Comparison of ENCODE assay signal across 12 cellular contexts in the genomic region with DNA sequence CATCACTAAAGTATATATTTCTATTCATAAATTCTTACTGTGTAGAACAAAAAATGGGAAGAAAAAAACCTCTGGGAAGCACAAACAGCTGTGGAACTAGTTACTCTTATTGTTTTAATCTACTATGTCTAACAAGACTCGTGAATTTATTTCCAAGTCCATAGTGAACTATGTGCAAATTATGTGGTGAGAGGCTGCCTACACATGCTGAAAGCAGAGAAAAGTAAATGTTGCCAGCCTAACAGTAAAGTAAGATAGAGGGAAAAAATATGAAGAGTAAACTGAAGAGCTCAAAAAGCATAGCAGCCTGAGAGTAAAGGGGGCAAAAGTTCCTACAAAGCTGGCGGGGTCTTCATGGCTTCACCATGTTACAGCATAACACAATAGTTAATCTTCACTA. TPM values are rescaled to one million over a fixed set of nuclear protein-coding genes. Genes with fewer than 3 reads are reported as not detected.
DNase-seq lines count a peak whose midpoint lies in the region; ATAC-seq and TF ChIP-seq lines count a peak whose summit lies in the region.
"Had no signal": no experiment of that assay in that cellular context is flagged by ENCODE, and none has a peak within 500 bp of the region (broad histone marks: within the 10 kb centered on the region; RNA-seq: fewer than 3 reads in every experiment).

No MANE protein-coding gene starts in this region.

- no peaks in the 10 kb centered on the region for H3K9me3 Mint-ChIP-seq in effector memory CD8-positive, alpha-beta T cell
- no peaks in the 10 kb centered on the region for H3K9me3 Mint-ChIP-seq in osteocyte (ENCODE audit: unreplicated experiment)

- H3F3A ChIP-seq in SK-N-SH (replicated peaks; ENCODE audit: insufficient read depth) = no peaks in the 10 kb centered on the region

- no peaks in the 10 kb centered on the region for H3K9me2 ChIP-seq in SK-N-SH

- no peaks in the 10 kb centered on the region for H3K27me3 Mint-ChIP-seq in effector memory CD8-positive, alpha-beta T cell
- H3K27me3 Mint-ChIP-seq in osteocyte (ENCODE audit: unreplicated experiment) = no peaks in the 10 kb centered on the region

- peaks cover 24% of the 10 kb centered on the region for H3K36me3 Mint-ChIP-seq in effector memory CD8-positive, alpha-beta T cell (ENCODE audit: insufficient read depth)
- no peaks in the 10 kb centered on the region for H3K36me3 Mint-ChIP-seq in osteocyte (ENCODE audit: unreplicated experiment)

- H3K9ac ChIP-seq in SK-N-SH (peak overlapping the region; percentile 100; the same call in 1 of the 2 replicates), OCI-LY3 (ENCODE audit: low read length) (no peak overlapping the region)

- CTCF ChIA-PET in SK-N-SH (lab: Yijun Ruan, JAX) = interaction anchor here (1.0 kb wide), 1 partner anchor 10 kb away, joined by 4 read pairs; no protein-coding TSS in a partner anchor

- H3K27ac ChIP-seq in SK-N-SH (ENCODE audit: low read depth in 2 of 2, low read length in 1 of 2) = peak overlapping the region in 1 of 2 experiments; percentile 96; a peak in 2 of 4 replicates
- H3K27ac ChIP-seq in OCI-LY3 (ENCODE audit: low read length) = no peak overlapping the region

- peak overlapping the region; percentile 97 for H3K4me2 ChIP-seq in SK-N-SH
- H3K4me2 ChIP-seq in OCI-LY3 (ENCODE audit: low read length) = peak overlapping the region; percentile 93

- TF ChIP-seq CTCF in SK-N-SH (IDR thresholded peaks at IDR 0.05) (no peak), OCI-LY3 (IDR thresholded peaks at IDR 0.05; ENCODE audit: low read depth, low read length) (no peak), osteocyte (IDR thresholded peaks at IDR 0.05) (no peak)

- H4K20me1 ChIP-seq in SK-N-SH (ENCODE audit: insufficient read depth) (peaks cover 74% of the 10 kb centered on the region), OCI-LY3 (ENCODE audit: insufficient read depth, low read length) (peaks cover 73% of the 10 kb centered on the region)

- H3K27me3 ChIP-seq in SK-N-SH (ENCODE audit: insufficient read depth) = no peaks in the 10 kb centered on the region
- H3K27me3 ChIP-seq in OCI-LY3 (ENCODE audit: low read depth, low read length) = no peaks in the 10 kb centered on the region

- ATAC-seq in SK-N-SH treated with all-trans-retinoic acid at 6 μM for 48 hours (no peak), HG02973 (IDR thresholded peaks at IDR 0.05; ENCODE audit: unreplicated experiment) (no peak)
- ATAC-seq in effector memory CD8-positive, alpha-beta T cell (replicated peaks) = no peak

- H2AFZ ChIP-seq in SK-N-SH (ENCODE audit: low read depth) (no peak overlapping the region), OCI-LY3 (ENCODE audit: low read depth, low read length) (no peak overlapping the region)

- POLR2A ChIA-PET in SK-N-SH (lab: Yijun Ruan, JAX) = interaction anchor here (0.6 kb wide), 1 partner anchor 48 kb away, joined by 3 read pairs; no protein-coding TSS in a partner anchor

- H3K4me3 ChIP-seq in SK-N-SH (ENCODE audit: low read depth in 2 of 2, low read length in 1 of 2) = peak overlapping the region; percentile 9 to 98; a peak in 3 of 4 replicates
- H3K4me3 ChIP-seq in OCI-LY3 (ENCODE audit: low read length) = peak overlapping the region; percentile 100

- H3K4me1 ChIP-seq in SK-N-SH (ENCODE audit: control insufficient read depth in 1 of 2, insufficient read depth in 2 of 2, low read depth in 1 of 2, low read length in 1 of 2) = peaks cover 18 to 23% of the 10 kb centered on the region in 2 experiments; a peak in 3 of 4 replicates
- peaks cover 63% of the 10 kb centered on the region for H3K4me1 ChIP-seq in OCI-LY3 (ENCODE audit: low read length)

- peak overlapping the region; percentile 65 to 88 for H3K4me3 Mint-ChIP-seq in effector memory CD8-positive, alpha-beta T cell
- H3K4me3 Mint-ChIP-seq in osteocyte (ENCODE audit: unreplicated experiment) = peak overlapping the region; percentile 83

- no peak for DNase-seq in SK-N-SH
- no peak for DNase-seq in effector memory CD8-positive, alpha-beta T cell
- DNase-seq in osteocyte (ENCODE audit: extremely low spot score, unreplicated experiment) = no peak
- DNase-seq in HuH-7.5 (ENCODE audit: low spot score) = no peak
- no peak for DNase-seq in anterior cingulate cortex (lab: John Stamatoyannopoulos, UW)
- DNase-seq: 8988T; activated CD4-positive, CD25-positive, alpha-beta regulatory T cell; kidney; NCI-H2171 treated with DMSO at 0.1 percent for 48 hours had no signal

- peaks cover 12 to 21% of the 10 kb centered on the region in 2 experiments for H3K36me3 ChIP-seq in SK-N-SH (replicated peaks in 1 of 2; ENCODE audit: control insufficient read depth in 1 of 2, insufficient read depth in 2 of 2, low read length in 1 of 2)
- peaks cover 17% of the 10 kb centered on the region for H3K36me3 ChIP-seq in OCI-LY3 (replicated peaks; ENCODE audit: low read depth, low read length)

- peaks cover 95% of the 10 kb centered on the region for H3K79me2 ChIP-seq in SK-N-SH (ENCODE audit: insufficient read depth)
- peaks cover 95% of the 10 kb centered on the region for H3K79me2 ChIP-seq in OCI-LY3 (ENCODE audit: low read length)

- peak overlapping the region; percentile 69 to 92 for H3K27ac Mint-ChIP-seq in effector memory CD8-positive, alpha-beta T cell
- H3K27ac Mint-ChIP-seq in osteocyte (ENCODE audit: unreplicated experiment) = peak overlapping the region; percentile 75

- H3K9me3 ChIP-seq in SK-N-SH = no peaks in the 10 kb centered on the region
- H3K9me3 ChIP-seq in OCI-LY3 (ENCODE audit: insufficient read depth, low read length) = no peaks in the 10 kb centered on the region

- no peak for TF ChIP-seq RAD21 in SK-N-SH (IDR thresholded peaks at IDR 0.05; ENCODE audit: low read length)

- 66% methylated on average over 2 of the region's 2 CpGs for whole genome bisulfite sequencing in SK-N-SH (ENCODE audit: low lambda C conversion rate)

- TF ChIP-seq EP300 in SK-N-SH (IDR thresholded peaks at IDR 0.05; ENCODE audit: borderline replicate concordance in 1 of 2, low read depth in 1 of 2, low read length in 1 of 2) = no peak

- H3K4me1 Mint-ChIP-seq in effector memory CD8-positive, alpha-beta T cell (ENCODE audit: low read depth in 2 of 2) = peaks cover 41 to 74% of the 10 kb centered on the region in 2 donors
- peaks cover 61% of the 10 kb centered on the region for H3K4me1 Mint-ChIP-seq in osteocyte (ENCODE audit: unreplicated experiment)

TF ChIP-seq in SK-N-SH, 30 proteins besides CTCF, POLR2A, EP300 and RAD21:
- TF ChIP-seq MEF2A (IDR thresholded peaks at IDR 0.05; ENCODE audit: borderline replicate concordance, low read depth) = no peak
- TF ChIP-seq NFIC (IDR thresholded peaks at IDR 0.05; ENCODE audit: borderline replicate concordance) = no peak
- TF ChIP-seq SMC3 (IDR thresholded peaks at IDR 0.05; ENCODE audit: low read depth, low read length) = no peak
- no peak for TF ChIP-seq FOSL2 (IDR thresholded peaks at IDR 0.05; ENCODE audit: borderline replicate concordance, low read depth)
- TF ChIP-seq CHD2 (IDR thresholded peaks at IDR 0.05; ENCODE audit: low read length, partially characterized antibody) = no peak
- TF ChIP-seq, protein P1, sequence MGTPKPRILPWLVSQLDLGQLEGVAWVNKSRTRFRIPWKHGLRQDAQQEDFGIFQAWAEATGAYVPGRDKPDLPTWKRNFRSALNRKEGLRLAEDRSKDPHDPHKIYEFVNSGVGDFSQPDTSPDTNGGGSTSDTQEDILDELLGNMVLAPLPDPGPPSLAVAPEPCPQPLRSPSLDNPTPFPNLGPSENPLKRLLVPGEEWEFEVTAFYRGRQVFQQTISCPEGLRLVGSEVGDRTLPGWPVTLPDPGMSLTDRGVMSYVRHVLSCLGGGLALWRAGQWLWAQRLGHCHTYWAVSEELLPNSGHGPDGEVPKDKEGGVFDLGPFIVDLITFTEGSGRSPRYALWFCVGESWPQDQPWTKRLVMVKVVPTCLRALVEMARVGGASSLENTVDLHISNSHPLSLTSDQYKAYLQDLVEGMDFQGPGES (IDR thresholded peaks at IDR 0.05; ENCODE audit: low read depth, low read length) = no peak
- no peak for TF ChIP-seq ELF1 (IDR thresholded peaks at IDR 0.05)
- TF ChIP-seq RFX5 (IDR thresholded peaks at IDR 0.05; ENCODE audit: low read length) = no peak
- TF ChIP-seq TCF12 (IDR thresholded peaks at IDR 0.05) = no peak
- TF ChIP-seq NRF1 (IDR thresholded peaks at IDR 0.05; ENCODE audit: low read depth, low read length) = no peak

TF ChIP-seq in SK-N-SH treated with all-trans-retinoic acid at 6 μM for 48 hours, 23 proteins besides CTCF, POLR2A, EP300 and RAD21 (continues in another document):
- TF ChIP-seq ZFP30 (CRISPR knock-in tag; IDR thresholded peaks at IDR 0.05) (no peak), ESRRG (CRISPR knock-in tag; IDR thresholded peaks at IDR 0.05) (no peak)
- TF ChIP-seq, protein P2, sequence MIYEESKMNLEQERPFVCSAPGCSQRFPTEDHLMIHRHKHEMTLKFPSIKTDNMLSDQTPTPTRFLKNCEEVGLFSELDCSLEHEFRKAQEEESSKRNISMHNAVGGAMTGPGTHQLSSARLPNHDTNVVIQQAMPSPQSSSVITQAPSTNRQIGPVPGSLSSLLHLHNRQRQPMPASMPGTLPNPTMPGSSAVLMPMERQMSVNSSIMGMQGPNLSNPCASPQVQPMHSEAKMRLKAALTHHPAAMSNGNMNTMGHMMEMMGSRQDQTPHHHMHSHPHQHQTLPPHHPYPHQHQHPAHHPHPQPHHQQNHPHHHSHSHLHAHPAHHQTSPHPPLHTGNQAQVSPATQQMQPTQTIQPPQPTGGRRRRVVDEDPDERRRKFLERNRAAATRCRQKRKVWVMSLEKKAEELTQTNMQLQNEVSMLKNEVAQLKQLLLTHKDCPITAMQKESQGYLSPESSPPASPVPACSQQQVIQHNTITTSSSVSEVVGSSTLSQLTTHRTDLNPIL (CRISPR knock-in tag; IDR thresholded peaks at IDR 0.05; ENCODE audit: low read depth) = no peak

RNA-seq across cellular contexts. Expression of a gene that starts 3.0 kb away (rescaled TPM):
- 94.3 and 99.1 TPM in 2 replicates for polyA plus RNA-seq in SK-N-SH (2012; rRNA removed)
- polyA plus RNA-seq in SK-N-SH (2012; cell fraction: cytosol; rRNA removed) = 130 and 137 TPM in 2 replicates
- polyA plus RNA-seq in SK-N-SH (2012; cell fraction: nucleus; rRNA removed) = 46.9 and 72.6 TPM in 2 replicates
- total RNA-seq in osteocyte = 229 and 232 TPM in 2 replicates
